In genomic region chr3:52456169-52456799, GRCh38 we compare ENCODE assay signal across 1 cellular context.
A peak's percentile ranks its signal among the peaks of the same experiment; 100 is the strongest.
TF ChIP-seq lines count a peak whose summit lies in the region.

No MANE protein-coding gene starts in this region.

TF ChIP-seq in HepG2, 621 proteins besides CTCF, POLR2A, EP300 and RAD21 (continued from another document):
- TF ChIP-seq, protein P1, sequence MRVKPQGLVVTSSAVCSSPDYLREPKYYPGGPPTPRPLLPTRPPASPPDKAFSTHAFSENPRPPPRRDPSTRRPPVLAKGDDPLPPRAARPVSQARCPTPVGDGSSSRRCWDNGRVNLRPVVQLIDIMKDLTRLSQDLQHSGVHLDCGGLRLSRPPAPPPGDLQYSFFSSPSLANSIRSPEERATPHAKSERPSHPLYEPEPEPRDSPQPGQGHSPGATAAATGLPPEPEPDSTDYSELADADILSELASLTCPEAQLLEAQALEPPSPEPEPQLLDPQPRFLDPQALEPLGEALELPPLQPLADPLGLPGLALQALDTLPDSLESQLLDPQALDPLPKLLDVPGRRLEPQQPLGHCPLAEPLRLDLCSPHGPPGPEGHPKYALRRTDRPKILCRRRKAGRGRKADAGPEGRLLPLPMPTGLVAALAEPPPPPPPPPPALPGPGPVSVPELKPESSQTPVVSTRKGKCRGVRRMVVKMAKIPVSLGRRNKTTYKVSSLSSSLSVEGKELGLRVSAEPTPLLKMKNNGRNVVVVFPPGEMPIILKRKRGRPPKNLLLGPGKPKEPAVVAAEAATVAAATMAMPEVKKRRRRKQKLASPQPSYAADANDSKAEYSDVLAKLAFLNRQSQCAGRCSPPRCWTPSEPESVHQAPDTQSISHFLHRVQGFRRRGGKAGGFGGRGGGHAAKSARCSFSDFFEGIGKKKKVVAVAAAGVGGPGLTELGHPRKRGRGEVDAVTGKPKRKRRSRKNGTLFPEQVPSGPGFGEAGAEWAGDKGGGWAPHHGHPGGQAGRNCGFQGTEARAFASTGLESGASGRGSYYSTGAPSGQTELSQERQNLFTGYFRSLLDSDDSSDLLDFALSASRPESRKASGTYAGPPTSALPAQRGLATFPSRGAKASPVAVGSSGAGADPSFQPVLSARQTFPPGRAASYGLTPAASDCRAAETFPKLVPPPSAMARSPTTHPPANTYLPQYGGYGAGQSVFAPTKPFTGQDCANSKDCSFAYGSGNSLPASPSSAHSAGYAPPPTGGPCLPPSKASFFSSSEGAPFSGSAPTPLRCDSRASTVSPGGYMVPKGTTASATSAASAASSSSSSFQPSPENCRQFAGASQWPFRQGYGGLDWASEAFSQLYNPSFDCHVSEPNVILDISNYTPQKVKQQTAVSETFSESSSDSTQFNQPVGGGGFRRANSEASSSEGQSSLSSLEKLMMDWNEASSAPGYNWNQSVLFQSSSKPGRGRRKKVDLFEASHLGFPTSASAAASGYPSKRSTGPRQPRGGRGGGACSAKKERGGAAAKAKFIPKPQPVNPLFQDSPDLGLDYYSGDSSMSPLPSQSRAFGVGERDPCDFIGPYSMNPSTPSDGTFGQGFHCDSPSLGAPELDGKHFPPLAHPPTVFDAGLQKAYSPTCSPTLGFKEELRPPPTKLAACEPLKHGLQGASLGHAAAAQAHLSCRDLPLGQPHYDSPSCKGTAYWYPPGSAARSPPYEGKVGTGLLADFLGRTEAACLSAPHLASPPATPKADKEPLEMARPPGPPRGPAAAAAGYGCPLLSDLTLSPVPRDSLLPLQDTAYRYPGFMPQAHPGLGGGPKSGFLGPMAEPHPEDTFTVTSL (CRISPR knock-in tag; IDR thresholded peaks at IDR 0.05; ENCODE audit: borderline replicate concordance): no peak
- TF ChIP-seq, protein P2, sequence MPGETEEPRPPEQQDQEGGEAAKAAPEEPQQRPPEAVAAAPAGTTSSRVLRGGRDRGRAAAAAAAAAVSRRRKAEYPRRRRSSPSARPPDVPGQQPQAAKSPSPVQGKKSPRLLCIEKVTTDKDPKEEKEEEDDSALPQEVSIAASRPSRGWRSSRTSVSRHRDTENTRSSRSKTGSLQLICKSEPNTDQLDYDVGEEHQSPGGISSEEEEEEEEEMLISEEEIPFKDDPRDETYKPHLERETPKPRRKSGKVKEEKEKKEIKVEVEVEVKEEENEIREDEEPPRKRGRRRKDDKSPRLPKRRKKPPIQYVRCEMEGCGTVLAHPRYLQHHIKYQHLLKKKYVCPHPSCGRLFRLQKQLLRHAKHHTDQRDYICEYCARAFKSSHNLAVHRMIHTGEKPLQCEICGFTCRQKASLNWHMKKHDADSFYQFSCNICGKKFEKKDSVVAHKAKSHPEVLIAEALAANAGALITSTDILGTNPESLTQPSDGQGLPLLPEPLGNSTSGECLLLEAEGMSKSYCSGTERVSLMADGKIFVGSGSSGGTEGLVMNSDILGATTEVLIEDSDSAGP (CRISPR knock-in tag; IDR thresholded peaks at IDR 0.05; ENCODE audit: borderline replicate concordance): peak; percentile 26; the same call in 1 of the 2 replicates
- TF ChIP-seq ZNF326 (CRISPR knock-in tag; IDR thresholded peaks at IDR 0.05; ENCODE audit: borderline replicate concordance): no peak
- TF ChIP-seq ZKSCAN5 (CRISPR knock-in tag; IDR thresholded peaks at IDR 0.05): no peak
- no peak for TF ChIP-seq ZEB1 (IDR thresholded peaks at IDR 0.05; ENCODE audit: insufficient replicate concordance, low read depth)
- TF ChIP-seq, protein P3, sequence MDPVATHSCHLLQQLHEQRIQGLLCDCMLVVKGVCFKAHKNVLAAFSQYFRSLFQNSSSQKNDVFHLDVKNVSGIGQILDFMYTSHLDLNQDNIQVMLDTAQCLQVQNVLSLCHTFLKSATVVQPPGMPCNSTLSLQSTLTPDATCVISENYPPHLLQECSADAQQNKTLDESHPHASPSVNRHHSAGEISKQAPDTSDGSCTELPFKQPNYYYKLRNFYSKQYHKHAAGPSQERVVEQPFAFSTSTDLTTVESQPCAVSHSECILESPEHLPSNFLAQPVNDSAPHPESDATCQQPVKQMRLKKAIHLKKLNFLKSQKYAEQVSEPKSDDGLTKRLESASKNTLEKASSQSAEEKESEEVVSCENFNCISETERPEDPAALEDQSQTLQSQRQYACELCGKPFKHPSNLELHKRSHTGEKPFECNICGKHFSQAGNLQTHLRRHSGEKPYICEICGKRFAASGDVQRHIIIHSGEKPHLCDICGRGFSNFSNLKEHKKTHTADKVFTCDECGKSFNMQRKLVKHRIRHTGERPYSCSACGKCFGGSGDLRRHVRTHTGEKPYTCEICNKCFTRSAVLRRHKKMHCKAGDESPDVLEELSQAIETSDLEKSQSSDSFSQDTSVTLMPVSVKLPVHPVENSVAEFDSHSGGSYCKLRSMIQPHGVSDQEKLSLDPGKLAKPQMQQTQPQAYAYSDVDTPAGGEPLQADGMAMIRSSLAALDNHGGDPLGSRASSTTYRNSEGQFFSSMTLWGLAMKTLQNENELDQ (CRISPR knock-in tag; IDR thresholded peaks at IDR 0.05; ENCODE audit: borderline replicate concordance): no peak
- no peak for TF ChIP-seq SIX1 (CRISPR knock-in tag; IDR thresholded peaks at IDR 0.05; ENCODE audit: borderline replicate concordance)
- TF ChIP-seq ZZZ3 (CRISPR knock-in tag; IDR thresholded peaks at IDR 0.05; ENCODE audit: borderline replicate concordance): no peak
